13 cellular contexts compared by ENCODE assay signal in the genomic region with DNA sequence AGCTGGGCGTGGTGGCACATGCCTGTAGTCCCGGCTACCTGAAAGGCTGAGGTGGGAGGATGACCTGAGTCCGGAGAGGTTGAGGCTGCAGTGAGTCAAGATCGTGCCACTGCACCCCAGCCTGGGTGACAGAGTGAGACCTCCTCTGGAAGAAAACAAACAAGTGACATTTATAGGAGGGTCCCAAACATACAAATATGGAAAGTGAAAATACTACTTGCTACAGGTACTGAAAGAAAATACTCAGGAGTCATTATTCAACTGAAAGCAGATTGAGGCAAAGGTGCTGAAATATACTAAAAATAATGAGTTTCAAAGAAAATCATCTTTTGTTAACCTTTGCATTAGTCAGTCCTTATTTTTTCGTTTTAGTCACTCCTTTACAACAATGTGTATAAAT. TPM values are rescaled to one million over a fixed set of nuclear protein-coding genes. Genes with fewer than 3 reads are reported as not detected.
DNase-seq lines count a peak whose midpoint lies in the region; ATAC-seq, FAIRE-seq and TF ChIP-seq lines count a peak whose summit lies in the region.
"Had no signal": no experiment of that assay in that cellular context is flagged by ENCODE, and none has a peak within 500 bp of the region (broad histone marks: within the 10 kb centered on the region; RNA-seq: fewer than 3 reads in every experiment).

No MANE protein-coding gene starts in this region.

- peaks cover 46 to 86% (median 70%) of the 10 kb centered on the region in 4 donors for H3K4me1 ChIP-seq in esophagus muscularis mucosa

- no peak overlapping the region for H3K4me3 ChIP-seq in esophagus muscularis mucosa
- H3K4me3 ChIP-seq: esophagus squamous epithelium had no signal

- no peak for TF ChIP-seq POLR2A in esophagus muscularis mucosa (IDR thresholded peaks at IDR 0.05; ENCODE audit: low read depth)
- TF ChIP-seq POLR2A in GM12892 (IDR thresholded peaks at IDR 0.05; ENCODE audit: low read depth, low read length), result no peak

- no peak for FAIRE-seq in GM12892 (lab: Jason Lieb, UNC)

- H3K27me3 ChIP-seq in esophagus muscularis mucosa, result no peaks in the 10 kb centered on the region
- H3K27me3 ChIP-seq: esophagus squamous epithelium had no signal

- H3K27ac ChIP-seq in esophagus muscularis mucosa (replicated peaks in 1 of 4), result peak overlapping the region in 3 of 4 donors; percentile 69 to 84 (median 83)

- DNase-seq in esophagus muscularis mucosa (ENCODE audit: extremely low spot score) (no peak), NCI-H187 treated with DMSO at 0.1 percent for 48 hours (lab: John Stamatoyannopoulos, UW) (no peak), NCI-H2029 (lab: John Stamatoyannopoulos, UW) (no peak), GM12892 (ENCODE audit: insufficient read length) (no peak)
- DNase-seq: activated naive CD8-positive, alpha-beta T cell treated with anti-CD3 and anti-CD28 coated beads, Interleukin-2, amount 10 ng/mL, durations not matched to agents 7 days and 5 days; CD8-positive, alpha-beta T cell; esophagus squamous epithelium; HFFc6; NCI-H524 treated with DMSO at 0.1 percent for 48 hours; substantia nigra had no signal

- no peak for TF ChIP-seq CTCF in esophagus muscularis mucosa (IDR thresholded peaks at IDR 0.05)

- no peaks in the 10 kb centered on the region for H3K36me3 ChIP-seq in esophagus muscularis mucosa
- H3K36me3 ChIP-seq: esophagus squamous epithelium had no signal

- intact Hi-C loops in esophagus muscularis mucosa (cut with DNase I), result no loop called here

- no peaks in the 10 kb centered on the region for H3K9me3 ChIP-seq in esophagus muscularis mucosa
- H3K9me3 ChIP-seq: esophagus squamous epithelium had no signal

- no peak for TF ChIP-seq EP300 in esophagus muscularis mucosa (IDR thresholded peaks at IDR 0.05)

- 80% methylated on average over 5 of the region's 5 CpGs for WGBS in esophagus muscularis mucosa

- ATAC-seq in GM18498 (IDR thresholded peaks at IDR 0.05; ENCODE audit: unreplicated experiment) (peak; percentile 72), GM19351 (IDR thresholded peaks at IDR 0.05; ENCODE audit: unreplicated experiment) (peak; percentile 58), HG03280 (IDR thresholded peaks at IDR 0.05; ENCODE audit: unreplicated experiment) (peak; percentile 54)
- ATAC-seq: CD8-positive, alpha-beta T cell had no signal

RNA-seq across cellular contexts. Expression of a gene that starts 53.5 kb away (rescaled TPM):
- 10 to 100 TPM; 22.4 to 29.6 (median 25.3) TPM for total RNA-seq in esophagus muscularis mucosa
- 27.3 TPM for polyA plus RNA-seq in GM12892 (2012; ENCODE audit: missing spikeins)
